Comparison of ENCODE assay signal across 22 cellular contexts in genomic region chr11:107478922-107479321, GRCh38.
"Had no signal": no experiment of that assay in that cellular context is flagged by ENCODE, and none has a peak within 500 bp of the region (broad histone marks: within the 10 kb centered on the region; RNA-seq: fewer than 3 reads in every experiment).

No MANE protein-coding gene starts in this region.

- H3K36me3 ChIP-seq: colonic mucosa, esophagus squamous epithelium, left lung, prostate gland, right atrium auricular region, stomach, thyroid gland, vagina had no signal

- H3K4me3 ChIP-seq: colonic mucosa, esophagus squamous epithelium, left lung, prostate gland, right atrium auricular region, smooth muscle cell, stomach, thyroid gland, vagina had no signal

- ATAC-seq: left lung; naive thymus-derived CD8-positive, alpha-beta T cell; sciatic nerve had no signal

- DNase-seq: colonic mucosa; effector memory CD4-positive, alpha-beta T cell; esophagus squamous epithelium; left lung; mesendoderm; midbrain; naive thymus-derived CD8-positive, alpha-beta T cell; nephron progenitor cell; nucleus accumbens; stimulated activated CD4-positive, alpha-beta T cell treated with anti-CD3 and anti-CD28 coated beads, Interleukin-12 subunit alpha, Interleukin-12 subunit beta, amount 100 ng/mL, for 4 hours; stimulated activated CD4-positive, alpha-beta T cell treated with anti-CD3 and anti-CD28 coated beads, Interleukin-1b, Interleukin-23, amount 100 ng/mL, for 48 hours; stimulated activated CD4-positive, alpha-beta T cell treated with anti-CD3 and anti-CD28 coated beads, Interleukin-4, amount 100 ng/mL, for 1 hour; stimulated activated CD8-positive, alpha-beta memory T cell treated with anti-CD3 and anti-CD28 coated beads, Interleukin-4, amount 100 ng/mL, for 48 hours; stimulated activated naive CD4-positive, alpha-beta T cell treated with Interleukin-2 at 50 U/mL for 16 hours; stomach; thyroid gland; trophoblast cell had no signal

- H3K27me3 ChIP-seq: colonic mucosa, right atrium auricular region, vagina had no signal

- H3K27ac ChIP-seq: colonic mucosa, esophagus squamous epithelium, left lung, prostate gland, right atrium auricular region, stomach, thyroid gland, vagina had no signal
